ENCODE assay signal across 1 cellular context in genomic region chr22:50523806-50524663, GRCh38.
TF ChIP-seq lines count a peak whose summit lies in the region.

No MANE protein-coding gene starts in this region.

TF ChIP-seq in HepG2, 621 proteins besides CTCF, POLR2A, EP300 and RAD21:
- TF ChIP-seq TRIM24 (CRISPR knock-in tag; IDR thresholded peaks at IDR 0.05) = no peak
- TF ChIP-seq PHF20 (CRISPR knock-in tag; IDR thresholded peaks at IDR 0.05) = no peak
- 0 out of 2 replicates have a peak, but pooled peaks have one; percentile 1 for TF ChIP-seq ZBTB33 (CRISPR knock-in tag; IDR thresholded peaks at IDR 0.05)
- TF ChIP-seq ZNF687 (CRISPR knock-in tag; IDR thresholded peaks at IDR 0.05) = no peak
- TF ChIP-seq ZNF576 (CRISPR knock-in tag; IDR thresholded peaks at IDR 0.05) = 0 out of 2 replicates have a peak, but pooled peaks have one; percentile 33
- TF ChIP-seq PHF8 (CRISPR knock-in tag; IDR thresholded peaks at IDR 0.05) = no peak
- TF ChIP-seq RBFOX2 (IDR thresholded peaks at IDR 0.05; ENCODE audit: low read depth, low read length) = peak; percentile 66; the same call in 1 of the 2 replicates
- TF ChIP-seq SAFB2 (CRISPR knock-in tag; IDR thresholded peaks at IDR 0.05; ENCODE audit: borderline replicate concordance, low read depth) = no peak
- TF ChIP-seq GTF2F1 (IDR thresholded peaks at IDR 0.05; ENCODE audit: low read length) = no peak
- TF ChIP-seq AGO2 (optimal IDR thresholded peaks at IDR 0.05; ENCODE audit: low read depth, low read length) = peak; percentile 95
- TF ChIP-seq ZBTB38 (CRISPR knock-in tag; IDR thresholded peaks at IDR 0.05) = peak; percentile 74
- TF ChIP-seq RARA (CRISPR knock-in tag; IDR thresholded peaks at IDR 0.05) = no peak
- TF ChIP-seq RFXAP (CRISPR knock-in tag; IDR thresholded peaks at IDR 0.05; ENCODE audit: borderline replicate concordance) = no peak
- TF ChIP-seq KIAA2018 (CRISPR knock-in tag; IDR thresholded peaks at IDR 0.05; ENCODE audit: borderline replicate concordance) = no peak
- TF ChIP-seq ATF4 (CRISPR knock-in tag; IDR thresholded peaks at IDR 0.05) = no peak
- TF ChIP-seq ATF7 (IDR thresholded peaks at IDR 0.05) = no peak
- TF ChIP-seq ATF7 (CRISPR knock-in tag; IDR thresholded peaks at IDR 0.05) = no peak
- 0 out of 2 replicates have a peak, but pooled peaks have one; percentile 43 for TF ChIP-seq MTA1 (CRISPR knock-in tag; IDR thresholded peaks at IDR 0.05; ENCODE audit: borderline replicate concordance)
- 0 out of 2 replicates have a peak, but pooled peaks have one; percentile 31 for TF ChIP-seq ZNF619 (CRISPR knock-in tag; IDR thresholded peaks at IDR 0.05)
